Comparison of ENCODE assay signal across 11 cellular contexts in genomic region chr19:37304190-37304883, GRCh38.
DNase-seq lines count a peak whose midpoint lies in the region; ATAC-seq, FAIRE-seq and TF ChIP-seq lines count a peak whose summit lies in the region.
"Had no signal": no experiment of that assay in that cellular context is flagged by ENCODE, and none has a peak within 500 bp of the region (broad histone marks: within the 10 kb centered on the region; RNA-seq: fewer than 3 reads in every experiment).

No MANE protein-coding gene starts in this region.

- TF ChIP-seq CTCF in endothelial cell of umbilical vein (IDR thresholded peaks at IDR 0.05; ENCODE audit: extremely low read depth in 1 of 2, insufficient read depth in 1 of 2, low read depth in 1 of 2, low read length in 2 of 2) (no peak), upper lobe of right lung (IDR thresholded peaks at IDR 0.05) (no peak)

- H3K27me3 Mint-ChIP-seq in activated naive CD8-positive, alpha-beta T cell: peaks cover 5% of the 10 kb centered on the region
- peaks cover 3% of the 10 kb centered on the region for H3K27me3 Mint-ChIP-seq in activated naive CD8-positive, alpha-beta T cell treated with anti-CD3 and anti-CD28 coated beads, Interleukin-2, amount 50 U/mL, for 24 hours

- H3K4me1 Mint-ChIP-seq in activated naive CD8-positive, alpha-beta T cell (ENCODE audit: low read depth): peaks cover 2% of the 10 kb centered on the region
- peaks cover 2% of the 10 kb centered on the region for H3K4me1 Mint-ChIP-seq in activated naive CD8-positive, alpha-beta T cell treated with anti-CD3 and anti-CD28 coated beads, Interleukin-2, amount 50 U/mL, for 24 hours
- H3K4me1 Mint-ChIP-seq: CD4-positive, CD25-positive, alpha-beta regulatory T cell had no signal

- H3K27me3 ChIP-seq in endothelial cell of umbilical vein (ENCODE audit: control insufficient read depth in 2 of 2, insufficient read depth in 2 of 2, low read length in 2 of 2) (no peaks in the 10 kb centered on the region), muscle layer of colon (ENCODE audit: control insufficient read depth in 1 of 2, insufficient read depth in 2 of 2, low read length in 2 of 2) (no peaks in the 10 kb centered on the region), upper lobe of right lung (no peaks in the 10 kb centered on the region)
- H3K27me3 ChIP-seq in effector memory CD4-positive, alpha-beta T cell (replicated peaks; ENCODE audit: control insufficient read depth, insufficient read depth, low read length, poor library complexity, severe bottlenecking): no peaks in the 10 kb centered on the region

- no peaks in the 10 kb centered on the region for H3K4me1 ChIP-seq in endothelial cell of umbilical vein (ENCODE audit: control insufficient read depth, extremely low read depth, insufficient read depth, low read length)
- no peaks in the 10 kb centered on the region for H3K4me1 ChIP-seq in muscle layer of colon (ENCODE audit: insufficient read depth, low read length)
- no peaks in the 10 kb centered on the region for H3K4me1 ChIP-seq in upper lobe of right lung
- no peaks in the 10 kb centered on the region for H3K4me1 ChIP-seq in effector memory CD4-positive, alpha-beta T cell (ENCODE audit: control insufficient read depth, insufficient read depth, low read length, poor library complexity, severe bottlenecking)

- ATAC-seq in activated naive CD8-positive, alpha-beta T cell treated with anti-CD3 and anti-CD28 coated beads, Interleukin-2, amount 50 U/mL, for 24 hours: no peak
- peak; percentile 23 for ATAC-seq in upper lobe of right lung
- ATAC-seq: Panc1 had no signal

- POLR2A ChIA-PET in endothelial cell of umbilical vein (lab: Charles Lee): no interaction called here

- no peaks in the 10 kb centered on the region for H3K79me2 ChIP-seq in endothelial cell of umbilical vein (ENCODE audit: control insufficient read depth, insufficient read depth, low read length)

- CTCF ChIA-PET in endothelial cell of umbilical vein (lab: Charles Lee): no interaction called here

- peak overlapping the region; percentile 9 for H2AFZ ChIP-seq in endothelial cell of umbilical vein (ENCODE audit: low read depth, low read length)

- H3K27ac Mint-ChIP-seq in activated naive CD8-positive, alpha-beta T cell: no peak overlapping the region
- no peak overlapping the region for H3K27ac Mint-ChIP-seq in activated naive CD8-positive, alpha-beta T cell treated with anti-CD3 and anti-CD28 coated beads, Interleukin-2, amount 50 U/mL, for 24 hours

- H3K36me3 Mint-ChIP-seq in activated naive CD8-positive, alpha-beta T cell: no peaks in the 10 kb centered on the region
- H3K36me3 Mint-ChIP-seq in activated naive CD8-positive, alpha-beta T cell treated with anti-CD3 and anti-CD28 coated beads, Interleukin-2, amount 50 U/mL, for 24 hours (ENCODE audit: low read depth): peaks cover 3% of the 10 kb centered on the region
- H3K36me3 Mint-ChIP-seq: CD4-positive, CD25-positive, alpha-beta regulatory T cell had no signal

- H3K27ac ChIP-seq in endothelial cell of umbilical vein (ENCODE audit: insufficient read depth, low read depth, low read length): no peak overlapping the region
- peak overlapping the region; percentile 35 for H3K27ac ChIP-seq in muscle layer of colon (ENCODE audit: low read depth, low read length)
- H3K27ac ChIP-seq in upper lobe of right lung: no peak overlapping the region
- no peak overlapping the region for H3K27ac ChIP-seq in effector memory CD4-positive, alpha-beta T cell (ENCODE audit: insufficient read depth, low read length, poor library complexity, severe bottlenecking)

- no peaks in the 10 kb centered on the region for H3K9me1 ChIP-seq in endothelial cell of umbilical vein (replicated peaks; ENCODE audit: control insufficient read depth, extremely low read depth, insufficient read depth, low read length)

- peak overlapping the region in 1 of 3 experiments; percentile 30 for H3K4me3 ChIP-seq in endothelial cell of umbilical vein (replicated peaks in 1 of 3; ENCODE audit: insufficient read depth in 1 of 3, low read depth in 1 of 3, low read length in 3 of 3)
- peak overlapping the region; percentile 51 to 52 for H3K4me3 ChIP-seq in muscle layer of colon (ENCODE audit: low read depth in 1 of 2, low read length in 2 of 2)
- H3K4me3 ChIP-seq in upper lobe of right lung: peak overlapping the region; percentile 51
- no peak overlapping the region for H3K4me3 ChIP-seq in effector memory CD4-positive, alpha-beta T cell (ENCODE audit: insufficient read depth, low read depth, low read length, poor library complexity, severe bottlenecking)

- H3K9ac ChIP-seq in endothelial cell of umbilical vein (replicated peaks; ENCODE audit: extremely low read depth, insufficient read depth, low read length) (no peak overlapping the region), muscle layer of colon (ENCODE audit: low read length) (no peak overlapping the region)

- peak overlapping the region; percentile 70 for H3K4me3 Mint-ChIP-seq in activated naive CD8-positive, alpha-beta T cell
- H3K4me3 Mint-ChIP-seq in activated naive CD8-positive, alpha-beta T cell treated with anti-CD3 and anti-CD28 coated beads, Interleukin-2, amount 50 U/mL, for 24 hours: no peak overlapping the region

- H4K20me1 ChIP-seq in endothelial cell of umbilical vein (replicated peaks; ENCODE audit: control insufficient read depth, extremely low read depth, insufficient read depth, low read length): no peaks in the 10 kb centered on the region

- H3K9me3 Mint-ChIP-seq in activated naive CD8-positive, alpha-beta T cell (ENCODE audit: low read depth): no peaks in the 10 kb centered on the region
- peaks cover 20% of the 10 kb centered on the region for H3K9me3 Mint-ChIP-seq in activated naive CD8-positive, alpha-beta T cell treated with anti-CD3 and anti-CD28 coated beads, Interleukin-2, amount 50 U/mL, for 24 hours

- dilution Hi-C loops in endothelial cell of umbilical vein (cut with MboI; ENCODE audit: extremely low pct_ligation_motif_present, low sequenced_read_pairs): no loop called here

- TF ChIP-seq POLR2A in endothelial cell of umbilical vein (IDR thresholded peaks at IDR 0.05; ENCODE audit: low read depth, low read length): no peak

- DNase-seq in activated naive CD8-positive, alpha-beta T cell treated with anti-CD3 and anti-CD28 coated beads, Interleukin-2, amount 50 U/mL, for 24 hours: no peak
- DNase-seq in endothelial cell of umbilical vein (ENCODE audit: low read depth, low spot score): no peak
- DNase-seq in upper lobe of right lung: no peak
- DNase-seq in NOMO-1 (lab: John Stamatoyannopoulos, UW; ENCODE audit: unreplicated experiment in 2 of 2): no peak
- no peak for DNase-seq in effector memory CD4-positive, alpha-beta T cell
- DNase-seq in NCI-H82 (lab: John Stamatoyannopoulos, UW): no peak
- DNase-seq: CD4-positive, CD25-positive, alpha-beta regulatory T cell; small intestine had no signal

- no peak overlapping the region for H3K4me2 ChIP-seq in endothelial cell of umbilical vein (ENCODE audit: insufficient read depth, low read length)

- H3K36me3 ChIP-seq in endothelial cell of umbilical vein (ENCODE audit: control insufficient read depth in 2 of 2, extremely low read depth in 1 of 2, insufficient read depth in 2 of 2, low read length in 2 of 2): no peaks in the 10 kb centered on the region
- H3K36me3 ChIP-seq in muscle layer of colon (ENCODE audit: insufficient read depth, low read length): no peaks in the 10 kb centered on the region
- no peaks in the 10 kb centered on the region for H3K36me3 ChIP-seq in upper lobe of right lung
- H3K36me3 ChIP-seq in effector memory CD4-positive, alpha-beta T cell (ENCODE audit: control insufficient read depth, insufficient read depth, low read length): no peaks in the 10 kb centered on the region

- peaks cover 3% of the 10 kb centered on the region for H3K9me3 ChIP-seq in endothelial cell of umbilical vein (replicated peaks; ENCODE audit: control insufficient read depth, insufficient read depth, low read length)
- H3K9me3 ChIP-seq in muscle layer of colon (ENCODE audit: low read length): peaks cover 3% of the 10 kb centered on the region
- H3K9me3 ChIP-seq in upper lobe of right lung: no peaks in the 10 kb centered on the region
- H3K9me3 ChIP-seq in effector memory CD4-positive, alpha-beta T cell (ENCODE audit: control insufficient read depth, low read length): no peaks in the 10 kb centered on the region

- intact Hi-C loops in endothelial cell of umbilical vein (cut with micrococcal nuclease) (no loop called here), upper lobe of right lung (cut with DNase I) (no loop called here)

- no peak for FAIRE-seq in endothelial cell of umbilical vein (lab: Jason Lieb, UNC)
- FAIRE-seq: small intestine had no signal

- BruUV-seq in endothelial cell of umbilical vein (replicated peaks; lab: Mats Ljungman, UMichigan): no TSS peak

TF ChIP-seq in endothelial cell of umbilical vein, 7 proteins besides CTCF, POLR2A, EP300 and RAD21:
- no peak for TF ChIP-seq EZH2 (IDR thresholded peaks at IDR 0.05; ENCODE audit: borderline replicate concordance, low read depth, low read length, severe bottlenecking)
- no peak for TF ChIP-seq MYC (IDR thresholded peaks at IDR 0.05; ENCODE audit: low read depth, low read length)
- no peak for TF ChIP-seq FOS (IDR thresholded peaks at IDR 0.05; ENCODE audit: borderline replicate concordance, insufficient read depth, low read length)
- TF ChIP-seq GATA2 (IDR thresholded peaks at IDR 0.05; ENCODE audit: insufficient read depth, insufficient read length, low read depth, low read length): no peak
- no peak for TF ChIP-seq MAX (IDR thresholded peaks at IDR 0.05; ENCODE audit: insufficient read depth, insufficient read length)
- TF ChIP-seq POLR2AphosphoS5 (IDR thresholded peaks at IDR 0.05; ENCODE audit: insufficient read depth, low read depth, low read length): no peak
- no peak for TF ChIP-seq JUN (IDR thresholded peaks at IDR 0.05; ENCODE audit: borderline replicate concordance, insufficient read depth, insufficient read length, low read depth)
TF ChIP-seq in endothelial cell of umbilical vein: peak in this region for 0.
